In genomic region chr4:15945516-15945915, GRCh38 we compare ENCODE assay signal across 19 cellular contexts. TPM values are rescaled to one million over a fixed set of nuclear protein-coding genes. Genes with fewer than 3 reads are reported as not detected.
DNase-seq lines count a peak whose midpoint lies in the region; TF ChIP-seq lines count a peak whose summit lies in the region.
"Had no signal": no experiment of that assay in that cellular context is flagged by ENCODE, and none has a peak within 500 bp of the region (broad histone marks: within the 10 kb centered on the region; RNA-seq: fewer than 3 reads in every experiment).

No MANE protein-coding gene starts in this region.

- CTCF ChIA-PET in activated CD4-positive, alpha-beta memory T cell treated with anti-CD3 and anti-CD28 coated beads, Interleukin-2, amount 10 ng/mL, durations not matched to agents 7 days and 5 days (lab: Charles Lee): no interaction called here

- no peaks in the 10 kb centered on the region for H3K9me3 Mint-ChIP-seq in activated CD4-positive, alpha-beta memory T cell treated with anti-CD3 and anti-CD28 coated beads, Interleukin-2, amount 10 ng/mL, durations not matched to agents 7 days and 5 days
- H3K9me3 Mint-ChIP-seq in activated T-helper 2 cell treated with anti-CD3 and anti-CD28 coated beads, Interferon-gamma antibody, Interleukin-2, Interleukin-4, amounts not matched to agents 10 μg/mL and 5 μg/mL and 100 μg/mL, durations not matched to agents 14 hours and 24 hours and 36 hours: no peaks in the 10 kb centered on the region

- TF ChIP-seq CTCF in tibial artery (IDR thresholded peaks at IDR 0.05): no peak

- no peaks in the 10 kb centered on the region for H3K4me1 ChIP-seq in tibial artery
- H3K4me1 ChIP-seq: BLaER1 treated with 17β-estradiol and CSF1 and Interleukin-3, amounts not matched to agents 10 nM and 100 nM; SJCRH30 had no signal

- H3K27me3 Mint-ChIP-seq in activated CD4-positive, alpha-beta memory T cell treated with anti-CD3 and anti-CD28 coated beads, Interleukin-2, amount 10 ng/mL, durations not matched to agents 7 days and 5 days: peaks cover 11% of the 10 kb centered on the region
- H3K27me3 Mint-ChIP-seq in activated T-helper 2 cell treated with anti-CD3 and anti-CD28 coated beads, Interferon-gamma antibody, Interleukin-2, Interleukin-4, amounts not matched to agents 10 μg/mL and 5 μg/mL and 100 μg/mL, durations not matched to agents 14 hours and 24 hours and 36 hours (ENCODE audit: low read depth): peaks cover 4% of the 10 kb centered on the region

- H3K27ac ChIP-seq in tibial artery: no peak overlapping the region
- H3K27ac ChIP-seq: 22Rv1; BLaER1 treated with 17β-estradiol and CSF1 and Interleukin-3, amounts not matched to agents 10 nM and 100 nM; SJCRH30 had no signal

- intact Hi-C loops in activated T-helper 2 cell treated with anti-CD3 and anti-CD28 coated beads, Interferon-gamma antibody, Interleukin-2, Interleukin-4, amounts not matched to agents 10 μg/mL and 5 μg/mL and 100 μg/mL, durations not matched to agents 14 hours and 24 hours and 36 hours (cut with micrococcal nuclease): no loop called here
- intact Hi-C loops in tibial artery (cut with DNase I; ENCODE audit: low total_unique reads): no loop called here

- peak; percentile 6 for DNase-seq in NK-92 treated with Interleukin-12 subunit alpha and Interleukin-12 subunit beta, amount 100 ng/mL, for 24 hours (lab: John Stamatoyannopoulos, UW)
- no peak for DNase-seq in NK-92 (lab: John Stamatoyannopoulos, UW; ENCODE audit: unreplicated experiment)
- DNase-seq in SKM-1 (lab: John Stamatoyannopoulos, UW; ENCODE audit: unreplicated experiment): peak; percentile 87
- peak; percentile 15 for DNase-seq in kidney tubule cell (ENCODE audit: low spot score)
- no peak for DNase-seq in activated CD4-positive, alpha-beta T cell treated with anti-CD3 and anti-CD28 coated beads for 48 hours
- DNase-seq in activated CD4-positive, alpha-beta memory T cell treated with anti-CD3 and anti-CD28 coated beads, Interleukin-2, amount 10 ng/mL, durations not matched to agents 7 days and 5 days: no peak
- DNase-seq in activated T-helper 2 cell treated with anti-CD3 and anti-CD28 coated beads, Interferon-gamma antibody, Interleukin-2, Interleukin-4, amounts not matched to agents 10 μg/mL and 5 μg/mL and 100 μg/mL, durations not matched to agents 14 hours and 24 hours and 36 hours (ENCODE audit: low spot score): no peak
- DNase-seq in tibial artery: no peak
- DNase-seq: DMS 273 treated with DMSO at 0.1 percent for 48 hours, NCI-H1092, NCI-H2171, NCI-H446 treated with DMSO at 0.1 percent for 48 hours, NCI-H748 treated with DMSO at 0.1 percent for 48 hours, SJCRH30 had no signal

- POLR2A ChIA-PET in activated CD4-positive, alpha-beta memory T cell treated with anti-CD3 and anti-CD28 coated beads, Interleukin-2, amount 10 ng/mL, durations not matched to agents 7 days and 5 days (lab: Charles Lee): no interaction called here

- no peak overlapping the region for H3K27ac Mint-ChIP-seq in activated CD4-positive, alpha-beta memory T cell treated with anti-CD3 and anti-CD28 coated beads, Interleukin-2, amount 10 ng/mL, durations not matched to agents 7 days and 5 days
- no peak overlapping the region for H3K27ac Mint-ChIP-seq in activated T-helper 2 cell treated with anti-CD3 and anti-CD28 coated beads, Interferon-gamma antibody, Interleukin-2, Interleukin-4, amounts not matched to agents 10 μg/mL and 5 μg/mL and 100 μg/mL, durations not matched to agents 14 hours and 24 hours and 36 hours

- no peaks in the 10 kb centered on the region for H3K9me3 ChIP-seq in tibial artery
- H3K9me3 ChIP-seq: SJCRH30 had no signal

- no peaks in the 10 kb centered on the region for H3K36me3 Mint-ChIP-seq in activated CD4-positive, alpha-beta memory T cell treated with anti-CD3 and anti-CD28 coated beads, Interleukin-2, amount 10 ng/mL, durations not matched to agents 7 days and 5 days (ENCODE audit: low read depth)
- H3K36me3 Mint-ChIP-seq in activated T-helper 2 cell treated with anti-CD3 and anti-CD28 coated beads, Interferon-gamma antibody, Interleukin-2, Interleukin-4, amounts not matched to agents 10 μg/mL and 5 μg/mL and 100 μg/mL, durations not matched to agents 14 hours and 24 hours and 36 hours (ENCODE audit: low read depth): no peaks in the 10 kb centered on the region

- no peaks in the 10 kb centered on the region for H3K4me1 Mint-ChIP-seq in activated CD4-positive, alpha-beta memory T cell treated with anti-CD3 and anti-CD28 coated beads, Interleukin-2, amount 10 ng/mL, durations not matched to agents 7 days and 5 days
- no peaks in the 10 kb centered on the region for H3K4me1 Mint-ChIP-seq in activated T-helper 2 cell treated with anti-CD3 and anti-CD28 coated beads, Interferon-gamma antibody, Interleukin-2, Interleukin-4, amounts not matched to agents 10 μg/mL and 5 μg/mL and 100 μg/mL, durations not matched to agents 14 hours and 24 hours and 36 hours (ENCODE audit: low read depth)

- no peaks in the 10 kb centered on the region for H3K36me3 ChIP-seq in tibial artery
- H3K36me3 ChIP-seq: BLaER1 treated with 17β-estradiol and CSF1 and Interleukin-3, amounts not matched to agents 10 nM and 100 nM; SJCRH30 had no signal

- no peaks in the 10 kb centered on the region for H3K27me3 ChIP-seq in tibial artery
- H3K27me3 ChIP-seq: BLaER1 treated with 17β-estradiol and CSF1 and Interleukin-3, amounts not matched to agents 10 nM and 100 nM had no signal

- H3K4me3 ChIP-seq in tibial artery: no peak overlapping the region
- H3K4me3 ChIP-seq: BLaER1 treated with 17β-estradiol and CSF1 and Interleukin-3, amounts not matched to agents 10 nM and 100 nM; SJCRH30 had no signal

- H3K4me3 Mint-ChIP-seq in activated CD4-positive, alpha-beta memory T cell treated with anti-CD3 and anti-CD28 coated beads, Interleukin-2, amount 10 ng/mL, durations not matched to agents 7 days and 5 days: no peak overlapping the region
- no peak overlapping the region for H3K4me3 Mint-ChIP-seq in activated T-helper 2 cell treated with anti-CD3 and anti-CD28 coated beads, Interferon-gamma antibody, Interleukin-2, Interleukin-4, amounts not matched to agents 10 μg/mL and 5 μg/mL and 100 μg/mL, durations not matched to agents 14 hours and 24 hours and 36 hours (ENCODE audit: low read depth)

RNA-seq across cellular contexts. Expression of gene FGFBP1, which starts 7.0 kb away (rescaled TPM):
- total RNA-seq in activated CD4-positive, alpha-beta memory T cell treated with anti-CD3 and anti-CD28 coated beads, Interleukin-2, amount 10 ng/mL, durations not matched to agents 7 days and 5 days: not detected
- total RNA-seq in activated T-helper 2 cell treated with anti-CD3 and anti-CD28 coated beads, Interferon-gamma antibody, Interleukin-2, Interleukin-4, amounts not matched to agents 10 μg/mL and 5 μg/mL and 100 μg/mL, durations not matched to agents 14 hours and 24 hours and 36 hours: not detected in 2 replicates
- total RNA-seq: LHCN-M2, OCI-LY7, RPMI7951, SJCRH30 had no signal

RNA-seq across cellular contexts. Expression of gene FGFBP2, which starts 17.5 kb away (rescaled TPM):
- 1 to 10 TPM; 3.2 to 5.3 TPM for total RNA-seq in activated CD4-positive, alpha-beta memory T cell treated with anti-CD3 and anti-CD28 coated beads, Interleukin-2, amount 10 ng/mL, durations not matched to agents 7 days and 5 days
- total RNA-seq in activated T-helper 2 cell treated with anti-CD3 and anti-CD28 coated beads, Interferon-gamma antibody, Interleukin-2, Interleukin-4, amounts not matched to agents 10 μg/mL and 5 μg/mL and 100 μg/mL, durations not matched to agents 14 hours and 24 hours and 36 hours: 2.4 and 3.9 TPM in 2 replicates
- total RNA-seq: LHCN-M2, OCI-LY7, RPMI7951, SJCRH30 had no signal

Comparison
In these comparisons a context has a peak if more than half of its experiments do, and no peak if none do; other contexts are left out.
1. DNase-seq: peak in NK-92 treated with Interleukin-12 subunit alpha and Interleukin-12 subunit beta, amount 100 ng/mL, for 24 hours (single experiment), SKM-1 (single experiment) and kidney tubule cell (single experiment); none in NK-92 (single experiment), activated CD4-positive, alpha-beta T cell treated with anti-CD3 and anti-CD28 coated beads for 48 hours (single experiment), activated CD4-positive, alpha-beta memory T cell treated with anti-CD3 and anti-CD28 coated beads, Interleukin-2, amount 10 ng/mL, durations not matched to agents 7 days and 5 days (single experiment), activated T-helper 2 cell treated with anti-CD3 and anti-CD28 coated beads, Interferon-gamma antibody, Interleukin-2, Interleukin-4, amounts not matched to agents 10 μg/mL and 5 μg/mL and 100 μg/mL, durations not matched to agents 14 hours and 24 hours and 36 hours (single experiment) and tibial artery (0 of 2).